Comparison of ENCODE assay signal across 1 cellular context in the genomic region with DNA sequence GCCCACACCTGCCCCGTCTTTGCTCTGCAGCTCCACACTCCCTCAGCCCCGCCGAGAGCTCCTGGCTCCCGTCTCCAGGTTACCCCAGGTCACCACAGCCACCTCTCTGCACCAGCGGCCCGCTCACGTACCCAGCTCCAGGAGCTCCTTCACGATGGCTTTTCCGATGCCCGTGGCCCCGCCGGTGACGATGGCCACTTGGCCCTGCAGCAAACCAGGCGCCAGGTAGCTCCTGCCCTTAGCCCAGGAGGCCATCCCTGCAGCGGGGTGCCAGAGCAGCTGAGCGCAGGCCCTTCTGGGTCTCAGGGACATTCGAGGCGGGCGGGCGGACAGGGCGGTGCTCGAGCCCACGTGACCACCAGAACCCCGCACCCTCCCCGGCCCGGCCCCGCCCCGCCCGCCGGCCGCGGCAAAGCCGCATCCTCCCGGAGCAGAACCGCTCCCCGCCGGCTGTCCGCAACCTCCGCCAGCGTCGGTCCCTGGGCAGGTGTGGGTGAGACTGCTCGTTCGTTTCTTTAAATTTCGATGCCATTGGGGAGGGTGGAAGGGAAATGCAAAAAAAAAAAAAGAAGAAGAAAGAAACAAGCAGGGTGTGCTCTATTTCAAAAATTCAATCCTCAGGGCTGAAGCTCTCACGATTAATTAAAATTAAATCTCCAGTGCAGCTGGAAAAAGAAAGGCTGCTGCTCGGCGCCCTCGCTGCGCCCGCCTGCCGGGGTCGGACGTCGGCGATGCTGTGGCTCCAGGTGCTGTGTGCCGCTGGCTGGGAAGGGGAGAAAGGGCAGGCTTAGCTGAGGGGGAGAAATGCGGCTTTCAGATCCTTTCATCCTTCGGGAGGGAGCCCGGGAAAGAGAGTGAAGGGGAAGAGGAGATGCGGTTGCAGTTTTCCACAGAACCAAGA.
A peak's percentile ranks its signal among the peaks of the same experiment; 100 is the strongest.
TF ChIP-seq lines count a peak whose summit lies in the region.

Gene PECR (minus strand): TSS at position 323 of the 901 bp plus-strand sequence. CDS start 68 bp downstream, at position 255.
A gene with protein sequence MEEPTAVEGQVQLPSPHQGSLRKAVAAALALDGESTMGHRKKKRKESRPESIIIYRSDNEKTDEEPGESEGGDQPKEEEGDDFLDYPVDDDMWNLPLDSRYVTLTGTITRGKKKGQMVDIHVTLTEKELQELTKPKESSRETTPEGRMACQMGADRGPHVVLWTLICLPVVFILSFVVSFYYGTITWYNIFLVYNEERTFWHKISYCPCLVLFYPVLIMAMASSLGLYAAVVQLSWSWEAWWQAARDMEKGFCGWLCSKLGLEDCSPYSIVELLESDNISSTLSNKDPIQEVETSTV (plus strand): TSS at position 433 of the 901 bp plus-strand sequence. CDS start 14,045 bp downstream, outside the sequence.

TF ChIP-seq in PFSK-1, 5 proteins besides CTCF, POLR2A, EP300 and RAD21 (continued from another document):
- TF ChIP-seq REST (IDR thresholded peaks at IDR 0.05; ENCODE audit: insufficient read depth in 1 of 2, low read depth in 2 of 2, low read length in 2 of 2) = no peak
- TF ChIP-seq SIN3A (IDR thresholded peaks at IDR 0.05; ENCODE audit: borderline replicate concordance, insufficient read depth, low read length) = 0 out of 2 replicates have a peak, but pooled peaks have one; percentile 19
